In genomic region chr3:157067114-157067513, GRCh38 we compare ENCODE assay signal across 11 cellular contexts.
A peak's percentile ranks its signal among the peaks of the same experiment; 100 is the strongest.
DNase-seq lines count a peak whose midpoint lies in the region; ATAC-seq and TF ChIP-seq lines count a peak whose summit lies in the region.
"Had no signal": no experiment of that assay in that cellular context is flagged by ENCODE, and none has a peak within 500 bp of the region (broad histone marks: within the 10 kb centered on the region; RNA-seq: fewer than 3 reads in every experiment).

No MANE protein-coding gene starts in this region.

- peak overlapping the region; percentile 33; the same call in 1 of the 2 replicates for H3K27ac ChIP-seq in GM23248
- no peak overlapping the region for H3K27ac ChIP-seq in naive thymus-derived CD4-positive, alpha-beta T cell (ENCODE audit: low read depth, low read length)
- H3K27ac ChIP-seq in ovary: no peak overlapping the region
- H3K27ac ChIP-seq: hepatocyte had no signal

- no peaks in the 10 kb centered on the region for H3K9me2 ChIP-seq in GM23248 (ENCODE audit: insufficient read depth)

- DNase-seq in GM23248 (no peak), chondrocyte (ENCODE audit: low spot score) (no peak), Right ventricle myocardium superior (no peak), ovary (no peak)
- no peak for DNase-seq in T-helper 2 cell treated with Interferon-gamma antibody and Interleukin-4, amounts not matched to agents 5 μg/mL and 100 μg/mL, for 36 hours (ENCODE audit: low spot score)
- peak in 4 of 9 donors; percentile 4 to 54 (median 38) for DNase-seq in naive thymus-derived CD4-positive, alpha-beta T cell
- DNase-seq: SIG-M5 had no signal

- no peak for TF ChIP-seq EP300 in ovary (IDR thresholded peaks at IDR 0.05)

- H3K4me2 ChIP-seq in GM23248 (ENCODE audit: unreplicated experiment): no peak overlapping the region
- H3K4me2 ChIP-seq: hepatocyte had no signal

- H3K9me3 Mint-ChIP-seq in T-helper 2 cell treated with Interferon-gamma antibody and Interleukin-4, amounts not matched to agents 5 μg/mL and 100 μg/mL, for 36 hours: no peaks in the 10 kb centered on the region
- peaks cover 0 to 1% (median 0%) of the 10 kb centered on the region in 11 donors for H3K9me3 Mint-ChIP-seq in naive thymus-derived CD4-positive, alpha-beta T cell
- H3K9me3 Mint-ChIP-seq in chondrocyte (ENCODE audit: low read depth): no peaks in the 10 kb centered on the region
- H3K9me3 Mint-ChIP-seq: stimulated activated naive CD8-positive, alpha-beta T cell treated with anti-CD3 and anti-CD28 coated beads, Interleukin-15, Interleukin-2, amounts not matched to agents 100 ng/mL and 50 ng/mL, for 24 hours had no signal

- H2AFZ ChIP-seq in GM23248: no peak overlapping the region
- H2AFZ ChIP-seq: hepatocyte had no signal

- in situ Hi-C loops in GM23248 (cut with MboI): no loop called here

- CTCF ChIA-PET in naive thymus-derived CD4-positive, alpha-beta T cell (lab: Charles Lee): interaction anchor here (0.8 kb wide), 1 partner anchor 40 kb away, joined by 4 read pairs; no protein-coding TSS in a partner anchor

- H3K79me2 ChIP-seq in GM23248 (ENCODE audit: insufficient read depth): no peaks in the 10 kb centered on the region
- H3K79me2 ChIP-seq: hepatocyte had no signal

- intact Hi-C loops in naive thymus-derived CD4-positive, alpha-beta T cell (cut with micrococcal nuclease): loop anchor here in 1 of 2 donors (5.0 kb wide), 2 partner anchors 140 to 250 kb away; no protein-coding TSS in a partner anchor
- intact Hi-C loops in Right ventricle myocardium superior (cut with DNase I) (no loop called here), ovary (cut with DNase I) (no loop called here)

- no peaks in the 10 kb centered on the region for H3K27me3 ChIP-seq in GM23248 (replicated peaks; ENCODE audit: insufficient read depth)
- H3K27me3 ChIP-seq in naive thymus-derived CD4-positive, alpha-beta T cell (ENCODE audit: control insufficient read depth in 2 of 2, insufficient read depth in 2 of 2, low read length in 2 of 2): no peaks in the 10 kb centered on the region
- no peaks in the 10 kb centered on the region for H3K27me3 ChIP-seq in ovary
- H3K27me3 ChIP-seq: hepatocyte had no signal

- WGBS in GM23248 (ENCODE audit: low coverage in 1 of 2, low lambda C conversion rate in 2 of 2, missing lambda C conversion rate in 2 of 2), 2 experiments: 86 to 95% methylated on average over 3 of the region's 3 CpGs
- 72 to 80% (median 79%) methylated on average over 3 of the region's 3 CpGs for WGBS in ovary, 3 donors

- POLR2A ChIA-PET in naive thymus-derived CD4-positive, alpha-beta T cell (lab: Charles Lee): interaction anchor here (1.0 to 1.2 kb wide), 4 partner anchors 108 to 393 kb away, joined by 3 to 4 read pairs (median 4); partner anchors contain the start of gene TIPARP

- peaks cover 23% of the 10 kb centered on the region for H3K4me1 Mint-ChIP-seq in T-helper 2 cell treated with Interferon-gamma antibody and Interleukin-4, amounts not matched to agents 5 μg/mL and 100 μg/mL, for 36 hours (ENCODE audit: low read depth)
- H3K4me1 Mint-ChIP-seq in naive thymus-derived CD4-positive, alpha-beta T cell: peaks cover 10 to 37% (median 19%) of the 10 kb centered on the region in 7 donors
- H3K4me1 Mint-ChIP-seq in chondrocyte (ENCODE audit: low read depth): peaks cover 28% of the 10 kb centered on the region

- H3K36me3 ChIP-seq in GM23248 (ENCODE audit: low read depth) (no peaks in the 10 kb centered on the region), ovary (no peaks in the 10 kb centered on the region)
- no peaks in the 10 kb centered on the region for H3K36me3 ChIP-seq in naive thymus-derived CD4-positive, alpha-beta T cell (ENCODE audit: control insufficient read depth in 2 of 3, insufficient read depth in 3 of 3, low read length in 3 of 3)

- H3K4me3 ChIP-seq in GM23248: no peak overlapping the region
- no peak overlapping the region for H3K4me3 ChIP-seq in naive thymus-derived CD4-positive, alpha-beta T cell (ENCODE audit: low read length)
- H3K4me3 ChIP-seq in ovary: no peak overlapping the region
- H3K4me3 ChIP-seq: hepatocyte had no signal

- TF ChIP-seq POLR2A in ovary (IDR thresholded peaks at IDR 0.05): no peak

- H3K4me1 ChIP-seq in GM23248 (ENCODE audit: insufficient read depth) (0 out of 2 replicates have a peak, but pooled peaks cover 7% of the 10 kb centered on the region), ovary (ENCODE audit: insufficient read depth) (no peaks in the 10 kb centered on the region)
- peaks cover 7 to 30% of the 10 kb centered on the region in 2 donors for H3K4me1 ChIP-seq in naive thymus-derived CD4-positive, alpha-beta T cell (ENCODE audit: control insufficient read depth in 2 of 2, insufficient read depth in 2 of 2, low read length in 2 of 2)

- peak overlapping the region; percentile 32 for H3K27ac Mint-ChIP-seq in T-helper 2 cell treated with Interferon-gamma antibody and Interleukin-4, amounts not matched to agents 5 μg/mL and 100 μg/mL, for 36 hours
- H3K27ac Mint-ChIP-seq in naive thymus-derived CD4-positive, alpha-beta T cell: peak overlapping the region in 8 of 9 donors; percentile 43 to 90 (median 66)
- no peak overlapping the region for H3K27ac Mint-ChIP-seq in chondrocyte (ENCODE audit: unreplicated experiment)
- H3K27ac Mint-ChIP-seq: stimulated activated naive CD8-positive, alpha-beta T cell treated with anti-CD3 and anti-CD28 coated beads, Interleukin-15, Interleukin-2, amounts not matched to agents 100 ng/mL and 50 ng/mL, for 24 hours had no signal

- H3K36me3 Mint-ChIP-seq in T-helper 2 cell treated with Interferon-gamma antibody and Interleukin-4, amounts not matched to agents 5 μg/mL and 100 μg/mL, for 36 hours (ENCODE audit: low read depth): peaks cover 1% of the 10 kb centered on the region
- peaks cover 0 to 2% (median 0%) of the 10 kb centered on the region in 5 donors for H3K36me3 Mint-ChIP-seq in naive thymus-derived CD4-positive, alpha-beta T cell
- H3K36me3 Mint-ChIP-seq in chondrocyte (ENCODE audit: low read depth): no peaks in the 10 kb centered on the region

- H4K20me1 ChIP-seq in GM23248 (ENCODE audit: insufficient read depth): no peaks in the 10 kb centered on the region

- TF ChIP-seq CTCF in chondrocyte (IDR thresholded peaks at IDR 0.05): no peak
- TF ChIP-seq CTCF in ovary (IDR thresholded peaks at IDR 0.05): no peak

- no peaks in the 10 kb centered on the region for H3K27me3 Mint-ChIP-seq in T-helper 2 cell treated with Interferon-gamma antibody and Interleukin-4, amounts not matched to agents 5 μg/mL and 100 μg/mL, for 36 hours (ENCODE audit: low read depth)
- H3K27me3 Mint-ChIP-seq in naive thymus-derived CD4-positive, alpha-beta T cell: peaks cover 0 to 9% (median 0%) of the 10 kb centered on the region in 5 donors
- no peaks in the 10 kb centered on the region for H3K27me3 Mint-ChIP-seq in chondrocyte (ENCODE audit: low read depth)

- H3K9me3 ChIP-seq in GM23248 (ENCODE audit: low read depth) (no peaks in the 10 kb centered on the region), ovary (no peaks in the 10 kb centered on the region)
- no peaks in the 10 kb centered on the region for H3K9me3 ChIP-seq in naive thymus-derived CD4-positive, alpha-beta T cell (ENCODE audit: control insufficient read depth in 2 of 3, low read length in 3 of 3)

- ATAC-seq in GM18502 (IDR thresholded peaks at IDR 0.05; ENCODE audit: poor library complexity, unreplicated experiment) (peak; percentile 53), HG02642 (IDR thresholded peaks at IDR 0.05; ENCODE audit: poor library complexity, unreplicated experiment) (no peak), Right ventricle myocardium superior (ENCODE audit: poor library complexity) (no peak)
- peak; percentile 73 for ATAC-seq in naive thymus-derived CD4-positive, alpha-beta T cell

- peak overlapping the region; percentile 11 for H3K4me3 Mint-ChIP-seq in T-helper 2 cell treated with Interferon-gamma antibody and Interleukin-4, amounts not matched to agents 5 μg/mL and 100 μg/mL, for 36 hours
- H3K4me3 Mint-ChIP-seq in naive thymus-derived CD4-positive, alpha-beta T cell: peak overlapping the region in 7 of 10 donors; percentile 1 to 67 (median 48)
- no peak overlapping the region for H3K4me3 Mint-ChIP-seq in chondrocyte (ENCODE audit: unreplicated experiment)
- H3K4me3 Mint-ChIP-seq: stimulated activated naive CD8-positive, alpha-beta T cell treated with anti-CD3 and anti-CD28 coated beads, Interleukin-15, Interleukin-2, amounts not matched to agents 100 ng/mL and 50 ng/mL, for 24 hours had no signal

- no peaks in the 10 kb centered on the region for H3F3A ChIP-seq in GM23248 (ENCODE audit: insufficient read depth)

- H3K9ac ChIP-seq in GM23248: peak overlapping the region; percentile 9; the same call in 1 of the 2 replicates

Comparison
In these comparisons a context has a peak if more than half of its experiments do, and no peak if none do; other contexts are left out.
1. ATAC-seq: peak in GM18502 (single experiment) and naive thymus-derived CD4-positive, alpha-beta T cell (single experiment); none in HG02642 (single experiment) and Right ventricle myocardium superior (single experiment).